In the genomic region with DNA sequence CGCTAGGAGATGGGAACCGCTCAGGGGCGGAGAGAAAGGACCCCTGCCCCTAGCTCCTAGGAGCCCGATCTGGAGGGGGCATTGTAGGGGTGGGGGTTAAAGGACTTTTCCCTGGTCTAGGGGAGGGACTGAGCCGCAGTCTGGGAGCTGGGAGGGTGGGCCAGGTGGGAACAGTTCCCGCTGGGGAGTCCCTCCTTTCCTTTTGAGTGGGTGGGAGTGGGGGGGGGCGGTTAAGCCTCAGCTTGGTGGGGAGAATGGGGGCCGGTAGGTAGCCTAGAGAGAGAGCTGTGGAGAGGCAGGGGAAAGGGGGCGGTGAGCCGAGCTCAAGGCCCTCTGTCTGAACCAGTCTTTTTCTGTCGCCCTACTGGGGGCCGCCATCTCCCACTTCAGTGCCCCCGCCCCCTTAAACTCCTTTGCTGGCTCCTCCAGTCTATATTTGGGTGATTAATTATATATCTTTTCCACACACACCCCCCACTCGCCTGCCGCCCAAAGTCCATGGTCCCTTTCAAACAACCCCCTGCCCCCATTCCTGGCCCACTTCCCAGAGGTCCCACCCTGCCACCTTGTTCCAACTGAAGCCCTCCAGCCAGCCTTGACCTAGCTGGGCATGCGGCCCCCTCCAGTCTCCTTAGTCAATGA, we compare ENCODE assay signal across 11 cellular contexts. TPM values are rescaled to one million over a fixed set of nuclear protein-coding genes. Genes with fewer than 3 reads are reported as not detected.
A peak's percentile ranks its signal among the peaks of the same experiment; 100 is the strongest.
DNase-seq lines count a peak whose midpoint lies in the region; ATAC-seq, FAIRE-seq and TF ChIP-seq lines count a peak whose summit lies in the region.
"Had no signal": no experiment of that assay in that cellular context is flagged by ENCODE, and none has a peak within 500 bp of the region (broad histone marks: within the 10 kb centered on the region; RNA-seq: fewer than 3 reads in every experiment).

No MANE protein-coding gene starts in this region.

- TF ChIP-seq CTCF in A673 (conservative IDR thresholded peaks at IDR 0.05; ENCODE audit: low read depth, low read length), result no peak
- TF ChIP-seq CTCF in bronchial epithelial cell (IDR thresholded peaks at IDR 0.05; ENCODE audit: insufficient read depth, low read length, severe bottlenecking), result no peak

- CTCF ChIA-PET in A673 (lab: Charles Lee), result no interaction called here

- 20% methylated on average over 11 of the region's 16 CpGs for WGBS in HUES64

- H3K9ac ChIP-seq in HUES64 (ENCODE audit: low read depth, low read length) (peak overlapping the region; percentile 88; the same call in 1 of the 2 replicates), muscle layer of colon (ENCODE audit: low read length) (no peak overlapping the region)

- H3K9me3 ChIP-seq in A673 (ENCODE audit: low read depth, low read length, poor library complexity, severe bottlenecking), result no peaks in the 10 kb centered on the region
- no peaks in the 10 kb centered on the region for H3K9me3 ChIP-seq in HUES64 (ENCODE audit: insufficient read depth, low read depth, low read length)
- no peaks in the 10 kb centered on the region for H3K9me3 ChIP-seq in muscle layer of colon (ENCODE audit: low read length)

- intact Hi-C loops in A673 (cut with micrococcal nuclease; ENCODE audit: unreplicated experiment), result no loop called here

- no peak for FAIRE-seq in bronchial epithelial cell (lab: Jason Lieb, UNC)
- FAIRE-seq: GM18507 had no signal

- H3K4me3 ChIP-seq in A673 (ENCODE audit: low read depth, low read length, poor library complexity, severe bottlenecking) (peak overlapping the region; percentile 74), HUES64 (ENCODE audit: low read length) (peak overlapping the region; percentile 73), bronchial epithelial cell (ENCODE audit: low read depth, low read length) (peak overlapping the region; percentile 67), muscle layer of colon (ENCODE audit: low read depth in 1 of 2, low read length in 2 of 2) (peak overlapping the region; percentile 50 to 55)

- no peak for ATAC-seq in HG02981 (IDR thresholded peaks at IDR 0.05; ENCODE audit: unreplicated experiment)

- H3K4me1 ChIP-seq in A673 (ENCODE audit: insufficient read depth, low read length, poor library complexity, severe bottlenecking), result peaks cover 14% of the 10 kb centered on the region
- peaks cover 10% of the 10 kb centered on the region; the same call in 1 of the 2 replicates for H3K4me1 ChIP-seq in HUES64 (ENCODE audit: insufficient read depth, low read length)
- H3K4me1 ChIP-seq in muscle layer of colon (ENCODE audit: insufficient read depth, low read length), result no peaks in the 10 kb centered on the region

- POLR2A ChIA-PET in A673 (lab: Charles Lee; ENCODE audit: low non-redundant PET), result no interaction called here

- peak overlapping the region; percentile 84 for H3K27ac ChIP-seq in A673 (ENCODE audit: low read depth, low read length, poor library complexity, severe bottlenecking)
- H3K27ac ChIP-seq in HUES64 (ENCODE audit: low read depth, low read length), result no peak overlapping the region
- H3K27ac ChIP-seq in muscle layer of colon (ENCODE audit: low read depth, low read length), result peak overlapping the region; percentile 15

- BruUV-seq in A673 (replicated peaks; lab: Mats Ljungman, UMichigan), result no TSS peak

- no peaks in the 10 kb centered on the region for H3K27me3 ChIP-seq in A673 (replicated peaks; ENCODE audit: insufficient read depth, low read depth, low read length, poor library complexity)
- H3K27me3 ChIP-seq in HUES64 (ENCODE audit: insufficient read depth, low read length), result peaks cover 5% of the 10 kb centered on the region; the same call in 1 of the 2 replicates
- no peaks in the 10 kb centered on the region for H3K27me3 ChIP-seq in bronchial epithelial cell (ENCODE audit: control insufficient read depth, insufficient read depth, low read length)
- H3K27me3 ChIP-seq in muscle layer of colon (ENCODE audit: control insufficient read depth in 1 of 2, insufficient read depth in 2 of 2, low read length in 2 of 2), result peaks cover 0 to 4% of the 10 kb centered on the region in 2 donors

- DNase-seq in A673 (ENCODE audit: low spot score), result no peak
- no peak for DNase-seq in bronchial epithelial cell (ENCODE audit: low read depth)
- DNase-seq in NCI-H1105 (lab: John Stamatoyannopoulos, UW), result no peak
- DNase-seq in iPS-NIHi7 (ENCODE audit: extremely low spot score), result no peak
- DNase-seq in HUDEP-2 (lab: John Stamatoyannopoulos, UW; ENCODE audit: unreplicated experiment in 76 of 76), result no peak
- DNase-seq: SIG-M5 had no signal

- H3K36me3 ChIP-seq in A673 (ENCODE audit: insufficient read depth, low read length, poor library complexity, severe bottlenecking) (peaks cover 5% of the 10 kb centered on the region), HUES64 (ENCODE audit: insufficient read depth, low read length) (peaks cover 6% of the 10 kb centered on the region; the same call in 1 of the 2 replicates), bronchial epithelial cell (ENCODE audit: control insufficient read depth, insufficient read depth, low read length) (no peaks in the 10 kb centered on the region), muscle layer of colon (ENCODE audit: insufficient read depth, low read length) (no peaks in the 10 kb centered on the region)

RNA-seq across cellular contexts. Expression of a gene that starts 0.8 kb away (rescaled TPM):
- 14.7 and 16.9 TPM in 2 replicates for total RNA-seq in A673 (2021)
- polyA plus RNA-seq in HUES64 (2013, experiment 1 of 2), result 5.3 TPM
- 6.5 TPM for polyA plus RNA-seq in HUES64 (2013, experiment 2 of 2)
- total RNA-seq in bronchial epithelial cell, result 3.6 and 3.9 TPM in 2 replicates

RNA-seq across cellular contexts. Expression of a gene that starts 13.2 kb away (rescaled TPM):
- not detected in 2 replicates for total RNA-seq in A673 (2021)
- polyA plus RNA-seq in HUES64 (2013, experiment 1 of 2), result not detected
- polyA plus RNA-seq in HUES64 (2013, experiment 2 of 2), result not detected
- not detected in 2 replicates for total RNA-seq in bronchial epithelial cell
- total RNA-seq: left colon had no signal
